11 cellular contexts compared by ENCODE assay signal in the genomic region with DNA sequence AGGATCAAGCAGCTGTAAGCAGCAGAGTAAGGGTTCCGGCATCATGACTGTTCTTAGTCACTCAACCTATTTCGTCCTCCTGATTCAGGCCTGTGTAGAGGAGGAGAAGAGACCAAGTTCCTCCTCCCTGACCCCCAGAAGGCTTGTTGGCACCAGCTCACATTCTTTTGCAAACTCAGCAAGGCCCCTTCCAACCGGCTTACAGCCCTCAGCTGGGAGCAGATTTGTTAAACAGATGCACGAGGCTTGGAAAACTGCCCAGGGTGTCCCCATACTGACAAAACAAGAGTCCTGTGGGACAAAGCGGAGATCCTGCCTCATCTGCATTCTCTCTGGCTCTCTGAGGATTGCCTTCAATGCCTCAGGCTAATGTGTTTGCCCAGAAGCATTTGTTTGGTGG.
DNase-seq lines count a peak whose midpoint lies in the region; ATAC-seq and TF ChIP-seq lines count a peak whose summit lies in the region.
"Had no signal": no experiment of that assay in that cellular context is flagged by ENCODE, and none has a peak within 500 bp of the region (broad histone marks: within the 10 kb centered on the region; RNA-seq: fewer than 3 reads in every experiment).

No MANE protein-coding gene starts in this region.

- in situ Hi-C loops in SK-MEL-5 (cut with HindIII; ENCODE audit: low pct_unique_long_range_greater_than_20kb, low sequenced_read_pairs) = no loop called here

- no peaks in the 10 kb centered on the region for H3K4me1 Mint-ChIP-seq in HFFc6 (ENCODE audit: low read depth)

- H3K36me3 Mint-ChIP-seq in HFFc6 (ENCODE audit: low read depth) = no peaks in the 10 kb centered on the region

- no peak for TF ChIP-seq CTCF in HFFc6 (IDR thresholded peaks at IDR 0.05)

- intact Hi-C loops in left cardiac atrium (cut with DNase I) = no loop called here

- DNase-seq in HFFc6 (peak; percentile 2), SK-MEL-5 (ENCODE audit: low read depth, low spot score) (peak; percentile 21), left cardiac atrium (peak; percentile 32), renal cortical epithelial cell (ENCODE audit: low read depth) (peak; percentile 0), NCI-H2196 (lab: John Stamatoyannopoulos, UW; ENCODE audit: unreplicated experiment) (no peak), T-helper 9 cell (no peak)
- DNase-seq: activated CD4-positive, alpha-beta T cell treated with anti-CD3 and anti-CD28 coated beads for 4 hours; DND-41; NK-92 treated with Interleukin-12 subunit alpha and Interleukin-12 subunit beta, amount 100 ng/mL, for 24 hours had no signal

- H3K27ac Mint-ChIP-seq in HFFc6 = no peak overlapping the region

- H3K4me3 Mint-ChIP-seq in HFFc6 = no peak overlapping the region

- no peaks in the 10 kb centered on the region for H3K9me3 Mint-ChIP-seq in HFFc6

- peaks cover 22% of the 10 kb centered on the region for H3K27me3 Mint-ChIP-seq in HFFc6 (ENCODE audit: insufficient read depth)

- peak; percentile 50 to 54 for ATAC-seq in left cardiac atrium
- ATAC-seq in HG02759 (IDR thresholded peaks at IDR 0.05; ENCODE audit: unreplicated experiment) = no peak
- ATAC-seq in HG02938 (IDR thresholded peaks at IDR 0.05; ENCODE audit: unreplicated experiment) = no peak

Comparison
In these comparisons a context has a peak if more than half of its experiments do, and no peak if none do; other contexts are left out.
1. DNase-seq: peak in HFFc6 (single experiment), SK-MEL-5 (single experiment), left cardiac atrium (single experiment) and renal cortical epithelial cell (single experiment); none in NCI-H2196 (single experiment) and T-helper 9 cell (single experiment).
2. ATAC-seq: peak in left cardiac atrium (2 of 2); none in HG02759 (single experiment) and HG02938 (single experiment).